ENCODE assay signal across 10 cellular contexts in genomic region chr7:55538538-55538937, GRCh38. TPM values are rescaled to one million over a fixed set of nuclear protein-coding genes. Genes with fewer than 3 reads are reported as not detected.
DNase-seq lines count a peak whose midpoint lies in the region; ATAC-seq and TF ChIP-seq lines count a peak whose summit lies in the region.
"Had no signal": no experiment of that assay in that cellular context is flagged by ENCODE, and none has a peak within 500 bp of the region (broad histone marks: within the 10 kb centered on the region; RNA-seq: fewer than 3 reads in every experiment).

No MANE protein-coding gene starts in this region.

- peak; percentile 88 for DNase-seq in AG20443 (ENCODE audit: low spot score)
- DNase-seq in HFF-Myc (ENCODE audit: extremely low read depth, low read depth), result peak; percentile 67
- DNase-seq in adipocyte (ENCODE audit: low read depth), result peak; percentile 93
- peak; percentile 7 for DNase-seq in kidney glomerular epithelial cell (lab: John Stamatoyannopoulos, UW)
- DNase-seq in naive thymus-derived CD8-positive, alpha-beta T cell, result no peak
- no peak for DNase-seq in SJCRH30
- DNase-seq in DMS153 (lab: John Stamatoyannopoulos, UW), result no peak
- DNase-seq: DMS79, SIG-M5 had no signal

- H3K4me1 ChIP-seq in adipocyte (ENCODE audit: control insufficient read depth, insufficient read depth, low read length) (peaks cover 26% of the 10 kb centered on the region), SJCRH30 (peaks cover 23% of the 10 kb centered on the region)

- H3K27me3 Mint-ChIP-seq in naive thymus-derived CD8-positive, alpha-beta T cell, result no peaks in the 10 kb centered on the region

- peak overlapping the region in 5 of 10 donors; percentile 7 to 59 (median 20) for H3K4me3 Mint-ChIP-seq in naive thymus-derived CD8-positive, alpha-beta T cell

- H3K9me3 Mint-ChIP-seq in naive thymus-derived CD8-positive, alpha-beta T cell, result no peaks in the 10 kb centered on the region

- H3K27me3 ChIP-seq in adipocyte (replicated peaks; ENCODE audit: control insufficient read depth, insufficient read depth, low read length) (no peaks in the 10 kb centered on the region), SJCRH30 (no peaks in the 10 kb centered on the region)

- H3K27ac ChIP-seq in SJCRH30, result no peak overlapping the region

- H3K9me3 ChIP-seq in adipocyte (ENCODE audit: control insufficient read depth, low read length) (no peaks in the 10 kb centered on the region), SJCRH30 (replicated peaks) (no peaks in the 10 kb centered on the region)

- H3K36me3 ChIP-seq in adipocyte (ENCODE audit: control insufficient read depth, insufficient read depth, low read length, severe bottlenecking), result no peaks in the 10 kb centered on the region
- H3K36me3 ChIP-seq in SJCRH30, result no peaks in the 10 kb centered on the region; the same call in 1 of the 2 replicates

- peak overlapping the region in 5 of 10 donors; percentile 2 to 87 (median 40) for H3K27ac Mint-ChIP-seq in naive thymus-derived CD8-positive, alpha-beta T cell

- no peak for ATAC-seq in naive thymus-derived CD8-positive, alpha-beta T cell
- no peak for ATAC-seq in HG02610 (IDR thresholded peaks at IDR 0.05; ENCODE audit: unreplicated experiment)

- TF ChIP-seq CTCF in HFF-Myc (IDR thresholded peaks at IDR 0.05; ENCODE audit: low read depth, low read length, missing control alignments), result no peak

- H3K9ac ChIP-seq in adipocyte (ENCODE audit: low read length), result no peak overlapping the region

- H3K4me3 ChIP-seq in HFF-Myc (replicated peaks; ENCODE audit: low read depth, low read length), result no peak overlapping the region
- H3K4me3 ChIP-seq in adipocyte (ENCODE audit: low read length), result no peak overlapping the region
- H3K4me3 ChIP-seq in SJCRH30, result no peak overlapping the region

- H3K36me3 Mint-ChIP-seq in naive thymus-derived CD8-positive, alpha-beta T cell, result peaks cover 0 to 10% (median 2%) of the 10 kb centered on the region in 3 donors

- POLR2A ChIA-PET in naive thymus-derived CD8-positive, alpha-beta T cell (lab: Charles Lee), result interaction anchor here (1.3 kb wide), 1 partner anchor 16 kb away, joined by 4 read pairs; no protein-coding TSS in a partner anchor

- peaks cover 49 to 80% (median 67%) of the 10 kb centered on the region in 4 donors for H3K4me1 Mint-ChIP-seq in naive thymus-derived CD8-positive, alpha-beta T cell

RNA-seq across cellular contexts. Expression of gene VOPP1, which starts 33.8 kb away (rescaled TPM):
- total RNA-seq in naive thymus-derived CD8-positive, alpha-beta T cell, result 10 to 100 TPM; 47.0 to 48.9 TPM
- 10 to 100 TPM; 19.5 to 31.5 (median 20.9) TPM for polyA plus RNA-seq in naive thymus-derived CD8-positive, alpha-beta T cell
- total RNA-seq in SJCRH30 (2014; rRNA removed; shearing (Covaris generic)), result 89.8 and 92.6 TPM in 2 replicates

Comparison
In these comparisons a context has a peak if more than half of its experiments do, and no peak if none do; other contexts are left out.
1. DNase-seq: peak in AG20443 (single experiment), HFF-Myc (single experiment), adipocyte (single experiment) and kidney glomerular epithelial cell (single experiment); none in naive thymus-derived CD8-positive, alpha-beta T cell (0 of 10), SJCRH30 (0 of 2) and DMS153 (single experiment).